In genomic region chr19:45542234-45542668, GRCh38 we compare ENCODE assay signal across 27 cellular contexts. TPM values are rescaled to one million over a fixed set of nuclear protein-coding genes. Genes with fewer than 3 reads are reported as not detected.
DNase-seq lines count a peak whose midpoint lies in the region; ATAC-seq, FAIRE-seq and TF ChIP-seq lines count a peak whose summit lies in the region.
"Had no signal": no experiment of that assay in that cellular context is flagged by ENCODE, and none has a peak within 500 bp of the region (broad histone marks: within the 10 kb centered on the region; RNA-seq: fewer than 3 reads in every experiment).

No MANE protein-coding gene starts in this region.

- POLR2A ChIA-PET in A549 (lab: Yijun Ruan, JAX): no interaction called here

- H3K27ac ChIP-seq in A549 (peak overlapping the region in 1 of 2 experiments; percentile 56; a peak in 3 of 6 replicates), epithelial cell of prostate (peak overlapping the region; percentile 13)
- H3K27ac ChIP-seq: body of pancreas, colonic mucosa, lower lobe of right lung had no signal

- TF ChIP-seq EP300 in A549 (IDR thresholded peaks at IDR 0.05): no peak

- H3K4me2 ChIP-seq in A549: peak overlapping the region; percentile 15; the same call in 1 of the 3 replicates

- H3K4me3 ChIP-seq in A549: no peak overlapping the region
- H3K4me3 ChIP-seq: body of pancreas, colonic mucosa, lower lobe of right lung, skin epidermis had no signal

- no peak for TF ChIP-seq POLR2A in A549 (IDR thresholded peaks at IDR 0.05; ENCODE audit: low read length)

- H3K4me1 ChIP-seq in A549: peaks cover 8% of the 10 kb centered on the region
- H3K4me1 ChIP-seq: colonic mucosa, lower lobe of right lung had no signal

- no peak for TF ChIP-seq CTCF in A549 (IDR thresholded peaks at IDR 0.05)
- TF ChIP-seq CTCF in GM20000 (IDR thresholded peaks at IDR 0.05; ENCODE audit: extremely low read depth, missing control alignments): no peak

- no peak for TF ChIP-seq RAD21 in A549 (conservative IDR thresholded peaks at IDR 0.05 in 1 of 2, IDR thresholded peaks at IDR 0.05 in 1 of 2)

- H3K9me3 ChIP-seq in A549: no peaks in the 10 kb centered on the region
- H3K9me3 ChIP-seq: body of pancreas, colonic mucosa, lower lobe of right lung, neutrophil had no signal

- ATAC-seq in A549: peak; percentile 59 to 72
- ATAC-seq in GM21529 (IDR thresholded peaks at IDR 0.05; ENCODE audit: unreplicated experiment): no peak
- ATAC-seq: activated naive CD8-positive, alpha-beta T cell treated with anti-CD3 and anti-CD28 coated beads, Interleukin-2, amount 50 U/mL, for 24 hours; body of pancreas; lower lobe of right lung had no signal

- CTCF ChIA-PET in A549 (lab: Yijun Ruan, JAX): interaction anchor here (1.6 kb wide), 1 partner anchor 16 kb away, joined by 9 read pairs; no protein-coding TSS in a partner anchor

- 35% methylated on average over 7 of the region's 7 CpGs for WGBS in A549 (ENCODE audit: missing lambda C conversion rate)

- DNase-seq in A549 (ENCODE audit: low read depth in 1 of 2, low spot score in 1 of 2) (no peak), GM20000 (ENCODE audit: low spot score) (peak; percentile 1), NOMO-1 treated with DMSO at 0.1 percent for 48 hours (lab: John Stamatoyannopoulos, UW; ENCODE audit: unreplicated experiment) (peak; percentile 23), epithelial cell of prostate (ENCODE audit: low read depth, low spot score) (peak; percentile 66), NCI-H187 treated with DMSO at 0.1 percent for 48 hours (lab: John Stamatoyannopoulos, UW) (no peak), urothelium cell line (ENCODE audit: low spot score) (no peak), NCI-H2227 (lab: John Stamatoyannopoulos, UW; ENCODE audit: unreplicated experiment) (no peak)
- DNase-seq: ACHN; activated CD4-positive, alpha-beta T cell treated with anti-CD3 and anti-CD28 coated beads, Interleukin-2, amount 10 ng/mL, durations not matched to agents 7 days and 5 days; activated effector memory CD4-positive, alpha-beta T cell treated with Interleukin-2 at 50 U/mL for 16 hours; activated naive CD8-positive, alpha-beta T cell treated with anti-CD3 and anti-CD28 coated beads, Interleukin-2, amount 50 U/mL, for 24 hours; body of pancreas; C1 segment of cervical spinal cord; colonic mucosa; hippocampal formation; lower lobe of right lung; MM.1S; NCI-H1694; NCI-H446; SHP77; stimulated activated CD4-positive, alpha-beta T cell treated with anti-CD3 and anti-CD28 coated beads, Interleukin-2, amount 100 ng/mL, for 24 hours; stimulated activated naive CD4-positive, alpha-beta T cell; T-helper 1 cell had no signal

- peak; percentile 43 for FAIRE-seq in A549 (lab: Jason Lieb, UNC)
- FAIRE-seq in urothelium cell line (lab: Jason Lieb, UNC): no peak
- FAIRE-seq: islet of Langerhans had no signal

TF ChIP-seq in A549, 52 proteins besides CTCF, POLR2A, EP300 and RAD21:
- no peak for TF ChIP-seq MYC (IDR thresholded peaks at IDR 0.05; ENCODE audit: borderline replicate concordance, low read length)
- TF ChIP-seq FOXS1 (CRISPR knock-in tag; IDR thresholded peaks at IDR 0.05): no peak
- TF ChIP-seq, protein P1, sequence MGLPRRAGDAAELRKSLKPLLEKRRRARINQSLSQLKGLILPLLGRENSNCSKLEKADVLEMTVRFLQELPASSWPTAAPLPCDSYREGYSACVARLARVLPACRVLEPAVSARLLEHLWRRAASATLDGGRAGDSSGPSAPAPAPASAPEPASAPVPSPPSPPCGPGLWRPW (IDR thresholded peaks at IDR 0.05): no peak
- TF ChIP-seq CHD4 (IDR thresholded peaks at IDR 0.05; ENCODE audit: borderline replicate concordance): no peak
- no peak for TF ChIP-seq NR3C1 (IDR thresholded peaks at IDR 0.05)
- TF ChIP-seq KDM1A (IDR thresholded peaks at IDR 0.05; ENCODE audit: low read depth): no peak
- no peak for TF ChIP-seq HOXB5 (CRISPR knock-in tag; IDR thresholded peaks at IDR 0.05)
- no peak for TF ChIP-seq RCOR1 (IDR thresholded peaks at IDR 0.05; ENCODE audit: low read depth, low read length)
- no peak for TF ChIP-seq HDAC2 (IDR thresholded peaks at IDR 0.05)
- no peak for TF ChIP-seq PHF8 (IDR thresholded peaks at IDR 0.05; ENCODE audit: borderline replicate concordance, low read depth)
- no peak for TF ChIP-seq ZSCAN20 (CRISPR knock-in tag; IDR thresholded peaks at IDR 0.05)
- TF ChIP-seq TFCP2L1 (CRISPR knock-in tag; IDR thresholded peaks at IDR 0.05): no peak
- TF ChIP-seq BHLHE40 (IDR thresholded peaks at IDR 0.05; ENCODE audit: low read depth, low read length): no peak
- TF ChIP-seq FOSL2 (IDR thresholded peaks at IDR 0.05): no peak
- no peak for TF ChIP-seq FOSL2 (CRISPR knock-in tag; IDR thresholded peaks at IDR 0.05)
- no peak for TF ChIP-seq HOXB13 (CRISPR knock-in tag; IDR thresholded peaks at IDR 0.05; ENCODE audit: low read depth)
- TF ChIP-seq EHF (CRISPR knock-in tag; IDR thresholded peaks at IDR 0.05): no peak
- TF ChIP-seq TP53 (CRISPR knock-in tag; IDR thresholded peaks at IDR 0.05): no peak
- no peak for TF ChIP-seq ESRRA (IDR thresholded peaks at IDR 0.05; ENCODE audit: borderline replicate concordance, low read length)

RNA-seq across cellular contexts. Expression of gene VASP, which starts 35.0 kb away (rescaled TPM):
- polyA plus RNA-seq in A549 (2011; rRNA removed): 59.1 and 64.5 TPM in 2 replicates
- polyA plus RNA-seq in A549 (2012; cell fraction: cytosol; rRNA removed): 58.8 and 103 TPM in 2 replicates
- polyA plus RNA-seq in A549 (2012; cell fraction: nucleus; rRNA removed): 93.7 and 118 TPM in 2 replicates
- 83.8 to 94.6 TPM (median 94.3 TPM) in 3 replicates for polyA plus RNA-seq in A549 (2017; fragmentation: RNase III; extraction: RNeasy Plus Mini Kit Qiagen cat#74134 plus additional on column Dnase treatment)
- polyA minus RNA-seq in A549 (2011; rRNA and poly(A)+ RNA removed): 72.4 and 90.8 TPM in 2 replicates

RNA-seq across cellular contexts. Expression of gene OPA3, which starts 42.4 kb away (rescaled TPM):
- polyA plus RNA-seq in A549 (2011; rRNA removed) (21.8 and 29.1 TPM in 2 replicates), A549 (2017; fragmentation: RNase III; extraction: RNeasy Plus Mini Kit Qiagen cat#74134 plus additional on column Dnase treatment) (13.8 to 15.9 TPM (median 15.6 TPM) in 3 replicates)
- 20.3 and 24.2 TPM in 2 replicates for polyA plus RNA-seq in A549 (2012; cell fraction: cytosol; rRNA removed)
- 16.1 and 21.2 TPM in 2 replicates for polyA plus RNA-seq in A549 (2012; cell fraction: nucleus; rRNA removed)
- polyA minus RNA-seq in A549 (2011; rRNA and poly(A)+ RNA removed): 28.9 and 29.3 TPM in 2 replicates

RNA-seq across cellular contexts. Expression of gene PPM1N, which starts 44.0 kb away (rescaled TPM):
- polyA plus RNA-seq in A549 (2011; rRNA removed) (9.2 and 9.8 TPM in 2 replicates), A549 (2017; fragmentation: RNase III; extraction: RNeasy Plus Mini Kit Qiagen cat#74134 plus additional on column Dnase treatment) (6.6 to 11.2 TPM (median 10.5 TPM) in 3 replicates)
- polyA plus RNA-seq in A549 (2012; cell fraction: cytosol; rRNA removed): 8.9 and 11.1 TPM in 2 replicates
- polyA plus RNA-seq in A549 (2012; cell fraction: nucleus; rRNA removed): 6.6 TPM in 2 replicates
- polyA minus RNA-seq in A549 (2011; rRNA and poly(A)+ RNA removed): 1.2 and 1.5 TPM in 2 replicates

RNA-seq across cellular contexts. Expression of gene RTN2, which starts 45.4 kb away (rescaled TPM):
- polyA plus RNA-seq in A549 (2011; rRNA removed): 4.7 and 5.3 TPM in 2 replicates
- polyA plus RNA-seq in A549 (2012; cell fraction: cytosol; rRNA removed): 4.7 and 7.4 TPM in 2 replicates
- 5.4 and 5.8 TPM in 2 replicates for polyA plus RNA-seq in A549 (2012; cell fraction: nucleus; rRNA removed)
- polyA plus RNA-seq in A549 (2017; fragmentation: RNase III; extraction: RNeasy Plus Mini Kit Qiagen cat#74134 plus additional on column Dnase treatment): 6.3 to 9.0 TPM (median 8.1 TPM) in 3 replicates
- polyA minus RNA-seq in A549 (2011; rRNA and poly(A)+ RNA removed): 6.7 and 10.8 TPM in 2 replicates

RNA-seq across cellular contexts. Expression of gene GPR4, which starts 59.8 kb away (rescaled TPM):
- polyA plus RNA-seq in A549 (2011; rRNA removed): 0.10 TPM in 1 of 2 replicates, not detected in the other
- polyA plus RNA-seq in A549 (2012; cell fraction: cytosol; rRNA removed): 0.05 TPM in 1 of 2 replicates, not detected in the other
- polyA plus RNA-seq in A549 (2012; cell fraction: nucleus; rRNA removed): 0.23 and 0.40 TPM in 2 replicates
- polyA plus RNA-seq in A549 (2017; fragmentation: RNase III; extraction: RNeasy Plus Mini Kit Qiagen cat#74134 plus additional on column Dnase treatment): 0.03 to 0.12 TPM (median 0.04 TPM) in 3 replicates
- 0.29 TPM in 1 of 2 replicates, not detected in the other for polyA minus RNA-seq in A549 (2011; rRNA and poly(A)+ RNA removed)

Comparison
In these comparisons a context has a peak if more than half of its experiments do, and no peak if none do; other contexts are left out.
1. DNase-seq: peak in GM20000 (single experiment), NOMO-1 treated with DMSO at 0.1 percent for 48 hours (single experiment) and epithelial cell of prostate (single experiment); none in A549 (0 of 2), NCI-H187 treated with DMSO at 0.1 percent for 48 hours (single experiment), urothelium cell line (single experiment) and NCI-H2227 (single experiment).